28 cellular contexts compared by ENCODE assay signal in genomic region chr5:179219661-179220620, GRCh38.
DNase-seq lines count a peak whose midpoint lies in the region; ATAC-seq, FAIRE-seq and TF ChIP-seq lines count a peak whose summit lies in the region.
"Had no signal": no experiment of that assay in that cellular context is flagged by ENCODE, and none has a peak within 500 bp of the region (broad histone marks: within the 10 kb centered on the region; RNA-seq: fewer than 3 reads in every experiment).

No MANE protein-coding gene starts in this region.

- H3K4me1 Mint-ChIP-seq in activated CD4-positive, alpha-beta memory T cell treated with anti-CD3 and anti-CD28 coated beads, Interleukin-2, amount 10 ng/mL, durations not matched to agents 7 days and 5 days, result no peaks in the 10 kb centered on the region
- H3K4me1 Mint-ChIP-seq: CD4-positive, CD25-positive, alpha-beta regulatory T cell had no signal

- no peak for TF ChIP-seq CTCF in NB4 (IDR thresholded peaks at IDR 0.05; ENCODE audit: low read depth, low read length)
- no peak for TF ChIP-seq CTCF in kidney (IDR thresholded peaks at IDR 0.05; ENCODE audit: borderline replicate concordance, extremely low read depth, insufficient read depth)

- no peak for FAIRE-seq in kidney (lab: Jason Lieb, UNC)
- FAIRE-seq: GM12878, HTR-8/SVneo, K562 had no signal

- H3K27me3 Mint-ChIP-seq in activated CD4-positive, alpha-beta memory T cell treated with anti-CD3 and anti-CD28 coated beads, Interleukin-2, amount 10 ng/mL, durations not matched to agents 7 days and 5 days, result no peaks in the 10 kb centered on the region
- H3K27me3 Mint-ChIP-seq: CD4-positive, CD25-positive, alpha-beta regulatory T cell had no signal

- no peak overlapping the region for H3K9ac ChIP-seq in kidney (ENCODE audit: low read length in 2 of 2)

- peaks cover 0 to 5% of the 10 kb centered on the region in 2 donors for H3K9me3 ChIP-seq in kidney (ENCODE audit: control insufficient read depth in 1 of 2, low read length in 2 of 2)
- H3K9me3 ChIP-seq: BE2C, HAP-1 had no signal

- TF ChIP-seq POLR2A in NB4 (IDR thresholded peaks at IDR 0.05; ENCODE audit: extremely low read depth, insufficient read length), result no peak

- POLR2A ChIA-PET in activated CD4-positive, alpha-beta memory T cell treated with anti-CD3 and anti-CD28 coated beads, Interleukin-2, amount 10 ng/mL, durations not matched to agents 7 days and 5 days (lab: Charles Lee), result no interaction called here

- no peak overlapping the region for H3K4me3 ChIP-seq in H7 (ENCODE audit: insufficient read depth, low read depth, low read length)
- H3K4me3 ChIP-seq in NB4 (ENCODE audit: low read depth, low read length), result no peak overlapping the region
- no peak overlapping the region for H3K4me3 ChIP-seq in kidney (ENCODE audit: low read length in 2 of 2)
- H3K4me3 ChIP-seq: GM12878, GM23338, HAP-1, K562 had no signal

- H3K4me3 Mint-ChIP-seq in activated CD4-positive, alpha-beta memory T cell treated with anti-CD3 and anti-CD28 coated beads, Interleukin-2, amount 10 ng/mL, durations not matched to agents 7 days and 5 days, result no peak overlapping the region
- H3K4me3 Mint-ChIP-seq: GM23338, HFFc6 had no signal

- intact Hi-C loops in kidney (cut with DNase I), result no loop called here
- intact Hi-C loops in posterior vena cava (cut with DNase I), result loop anchor here in 1 of 2 donors (2.0 kb wide), 1 partner anchor 53 kb away; no protein-coding TSS in a partner anchor
- intact Hi-C loops in left colon (cut with DNase I, micrococcal nuclease), result no loop called here

- no peak overlapping the region for H3K27ac Mint-ChIP-seq in activated CD4-positive, alpha-beta memory T cell treated with anti-CD3 and anti-CD28 coated beads, Interleukin-2, amount 10 ng/mL, durations not matched to agents 7 days and 5 days
- H3K27ac Mint-ChIP-seq: CD4-positive, CD25-positive, alpha-beta regulatory T cell; GM23338; HFFc6 had no signal

- DNase-seq in H7, result peak; percentile 47
- DNase-seq in NB4 (ENCODE audit: low read depth), result peak; percentile 62
- DNase-seq in kidney, result peak; percentile 66
- DNase-seq in posterior vena cava (ENCODE audit: low spot score), result peak; percentile 46
- no peak for DNase-seq in activated CD4-positive, alpha-beta memory T cell treated with anti-CD3 and anti-CD28 coated beads, Interleukin-2, amount 10 ng/mL, durations not matched to agents 7 days and 5 days
- no peak for DNase-seq in left colon
- no peak for DNase-seq in Ammon's horn (ENCODE audit: low spot score)
- DNase-seq: BE2C; CD4-positive, CD25-positive, alpha-beta regulatory T cell; COR-L47; GDM1; HFFc6; MM.1S; NCI-H1048; NCI-H1417; NCI-H1694; NCI-H2029 treated with DMSO at 0.1 percent for 48 hours; NCI-H446 treated with DMSO at 0.1 percent for 48 hours; NCI-H526; NCI-H82; RPMI8226; SHP77 treated with DMSO at 0.1 percent for 48 hours had no signal

- no peak overlapping the region for H3K27ac ChIP-seq in kidney (ENCODE audit: low read depth in 2 of 2, low read length in 2 of 2)

- H3K4me1 ChIP-seq in kidney (ENCODE audit: control insufficient read depth in 1 of 2, insufficient read depth in 1 of 2, low read depth in 1 of 2, low read length in 2 of 2), result no peaks in the 10 kb centered on the region
- H3K4me1 ChIP-seq: BE2C, HAP-1 had no signal

- CTCF ChIA-PET in activated CD4-positive, alpha-beta memory T cell treated with anti-CD3 and anti-CD28 coated beads, Interleukin-2, amount 10 ng/mL, durations not matched to agents 7 days and 5 days (lab: Charles Lee), result interaction anchor here (0.5 kb wide), 1 partner anchor 1503 kb away, joined by 3 read pairs; no protein-coding TSS in a partner anchor

- no peaks in the 10 kb centered on the region for H3K36me3 Mint-ChIP-seq in activated CD4-positive, alpha-beta memory T cell treated with anti-CD3 and anti-CD28 coated beads, Interleukin-2, amount 10 ng/mL, durations not matched to agents 7 days and 5 days (ENCODE audit: low read depth)

- peaks cover 14% of the 10 kb centered on the region for H3K9me3 Mint-ChIP-seq in activated CD4-positive, alpha-beta memory T cell treated with anti-CD3 and anti-CD28 coated beads, Interleukin-2, amount 10 ng/mL, durations not matched to agents 7 days and 5 days
- H3K9me3 Mint-ChIP-seq: HFFc6 had no signal

- no peaks in the 10 kb centered on the region for H3K36me3 ChIP-seq in H7 (replicated peaks; ENCODE audit: control insufficient read depth, insufficient read depth, low read length)
- H3K36me3 ChIP-seq in kidney (ENCODE audit: control insufficient read depth in 1 of 2, insufficient read depth in 2 of 2, low read length in 2 of 2), result no peaks in the 10 kb centered on the region
- H3K36me3 ChIP-seq: BE2C, HAP-1 had no signal

- no peak for ATAC-seq in GM21381 (IDR thresholded peaks at IDR 0.05; ENCODE audit: unreplicated experiment)
- no peak for ATAC-seq in left colon
- ATAC-seq: GM12878, GM23338, K562 had no signal

- H3K27me3 ChIP-seq in H7 (ENCODE audit: control insufficient read depth, insufficient read depth, low read length), result no peaks in the 10 kb centered on the region
- H3K27me3 ChIP-seq: BE2C had no signal

Comparison
In these comparisons a context has a peak if more than half of its experiments do, and no peak if none do; other contexts are left out.
1. DNase-seq: peak in H7 (single experiment), NB4 (single experiment), kidney (single experiment) and posterior vena cava (single experiment); none in activated CD4-positive, alpha-beta memory T cell treated with anti-CD3 and anti-CD28 coated beads, Interleukin-2, amount 10 ng/mL, durations not matched to agents 7 days and 5 days (single experiment), left colon (0 of 2) and Ammon's horn (single experiment).